In genomic region chr18:39480494-39481245, GRCh38 we compare ENCODE assay signal across 23 cellular contexts.
DNase-seq lines count a peak whose midpoint lies in the region; ATAC-seq and TF ChIP-seq lines count a peak whose summit lies in the region.
"Had no signal": no experiment of that assay in that cellular context is flagged by ENCODE, and none has a peak within 500 bp of the region (broad histone marks: within the 10 kb centered on the region; RNA-seq: fewer than 3 reads in every experiment).

No MANE protein-coding gene starts in this region.

- DNase-seq in MG63 (peak; percentile 5), choroid plexus epithelial cell (ENCODE audit: low read depth) (peak; percentile 13), foreskin keratinocyte (peak; percentile 32 to 48), superior temporal gyrus (ENCODE audit: extremely low spot score) (peak; percentile 24), Right ventricle myocardium inferior (ENCODE audit: missing footprints) (no peak), 8988T (no peak)
- no peak for DNase-seq in CD8-positive, alpha-beta memory T cell
- DNase-seq: CD8-positive, alpha-beta T cell; DMS53; GF-D8; KBM-7; NCI-H1092 treated with DMSO at 0.1 percent for 48 hours; NCI-H1436 treated with DMSO at 0.1 percent for 48 hours; NCI-H2029 treated with DMSO at 0.1 percent for 48 hours; NCI-H226; NCI-H524; OCI-M1; Right ventricle myocardium superior had no signal

- TF ChIP-seq CTCF in choroid plexus epithelial cell (conservative IDR thresholded peaks at IDR 0.05; ENCODE audit: low read depth, low read length) (no peak), foreskin keratinocyte (conservative IDR thresholded peaks at IDR 0.05) (no peak)

- no peak overlapping the region for H3K27ac Mint-ChIP-seq in CD8-positive, alpha-beta memory T cell
- H3K27ac Mint-ChIP-seq: CD8-positive, alpha-beta T cell; GM23338 had no signal

- peaks cover 1 to 23% (median 5%) of the 10 kb centered on the region in 5 donors for H3K9me3 Mint-ChIP-seq in CD8-positive, alpha-beta memory T cell
- H3K9me3 Mint-ChIP-seq: GM23338 had no signal

- no peak overlapping the region for H3K4me3 Mint-ChIP-seq in CD8-positive, alpha-beta memory T cell
- H3K4me3 Mint-ChIP-seq: CD8-positive, alpha-beta T cell; GM23338 had no signal

- intact Hi-C loops in Right ventricle myocardium inferior (cut with DNase I): no loop called here

- H3K27me3 ChIP-seq in MG63 (no peaks in the 10 kb centered on the region), foreskin keratinocyte (no peaks in the 10 kb centered on the region)
- no peaks in the 10 kb centered on the region for H3K27me3 ChIP-seq in CD8-positive, alpha-beta memory T cell (ENCODE audit: insufficient read depth, low read length, poor library complexity, severe bottlenecking)
- H3K27me3 ChIP-seq: BLaER1 treated with 17β-estradiol and CSF1 and Interleukin-3, amounts not matched to agents 10 nM and 100 nM had no signal

- no peaks in the 10 kb centered on the region for H3K36me3 ChIP-seq in MG63
- no peaks in the 10 kb centered on the region for H3K36me3 ChIP-seq in CD8-positive, alpha-beta memory T cell (ENCODE audit: insufficient read depth, low read length)
- H3K36me3 ChIP-seq: BLaER1 treated with 17β-estradiol and CSF1 and Interleukin-3, amounts not matched to agents 10 nM and 100 nM; HAP-1 had no signal

- H3K9me3 ChIP-seq in MG63: no peaks in the 10 kb centered on the region
- H3K9me3 ChIP-seq in CD8-positive, alpha-beta memory T cell (ENCODE audit: low read length): no peaks in the 10 kb centered on the region
- H3K9me3 ChIP-seq: BLaER1 treated with 17β-estradiol and CSF1 and Interleukin-3, amounts not matched to agents 10 nM and 100 nM; HAP-1 had no signal

- H3K27ac ChIP-seq in foreskin keratinocyte: no peak overlapping the region
- H3K27ac ChIP-seq in CD8-positive, alpha-beta memory T cell (ENCODE audit: low read depth, low read length): no peak overlapping the region
- H3K27ac ChIP-seq: BLaER1 treated with 17β-estradiol and CSF1 and Interleukin-3, amounts not matched to agents 10 nM and 100 nM; HL-60 had no signal

- ATAC-seq in foreskin keratinocyte: peak; percentile 27
- ATAC-seq in Right ventricle myocardium inferior: no peak
- ATAC-seq: CD8-positive, alpha-beta T cell; GM23338; HepG2 had no signal

- H3K27me3 Mint-ChIP-seq in CD8-positive, alpha-beta memory T cell: no peaks in the 10 kb centered on the region

- H3K4me1 Mint-ChIP-seq in CD8-positive, alpha-beta memory T cell: no peaks in the 10 kb centered on the region
- H3K4me1 Mint-ChIP-seq: GM23338 had no signal

- CTCF ChIA-PET in CD8-positive, alpha-beta memory T cell (lab: Charles Lee): no interaction called here

- H3K4me1 ChIP-seq in foreskin keratinocyte: no peaks in the 10 kb centered on the region
- no peaks in the 10 kb centered on the region for H3K4me1 ChIP-seq in CD8-positive, alpha-beta memory T cell (ENCODE audit: insufficient read depth, low read length)
- H3K4me1 ChIP-seq: BLaER1 treated with 17β-estradiol and CSF1 and Interleukin-3, amounts not matched to agents 10 nM and 100 nM; HAP-1 had no signal

- no peaks in the 10 kb centered on the region for H3K36me3 Mint-ChIP-seq in CD8-positive, alpha-beta memory T cell
- H3K36me3 Mint-ChIP-seq: CD8-positive, alpha-beta T cell had no signal

- H3K4me3 ChIP-seq in MG63 (no peak overlapping the region), choroid plexus epithelial cell (ENCODE audit: low read depth, low read length) (no peak overlapping the region)
- no peak overlapping the region for H3K4me3 ChIP-seq in CD8-positive, alpha-beta memory T cell (ENCODE audit: low read length)
- H3K4me3 ChIP-seq: BLaER1 treated with 17β-estradiol and CSF1 and Interleukin-3, amounts not matched to agents 10 nM and 100 nM; GM23338; HAP-1 had no signal

- POLR2A ChIA-PET in CD8-positive, alpha-beta memory T cell (lab: Charles Lee): no interaction called here

Comparison
In these comparisons a context has a peak if more than half of its experiments do, and no peak if none do; other contexts are left out.
1. DNase-seq: peak in MG63 (single experiment), choroid plexus epithelial cell (single experiment), foreskin keratinocyte (2 of 2) and superior temporal gyrus (single experiment); none in CD8-positive, alpha-beta memory T cell (0 of 5), Right ventricle myocardium inferior (single experiment) and 8988T (single experiment).